Comparison of ENCODE assay signal across 24 cellular contexts in genomic region chr11:65410936-65411680, GRCh38. TPM values are rescaled to one million over a fixed set of nuclear protein-coding genes. Genes with fewer than 3 reads are reported as not detected.
A peak's percentile ranks its signal among the peaks of the same experiment; 100 is the strongest.
DNase-seq lines count a peak whose midpoint lies in the region; ATAC-seq and TF ChIP-seq lines count a peak whose summit lies in the region.
"Had no signal": no experiment of that assay in that cellular context is flagged by ENCODE, and none has a peak within 500 bp of the region (broad histone marks: within the 10 kb centered on the region; RNA-seq: fewer than 3 reads in every experiment).

No MANE protein-coding gene starts in this region.

- no peak for TF ChIP-seq EP300 in esophagus muscularis mucosa (IDR thresholded peaks at IDR 0.05)

- peak; percentile 14 for DNase-seq in D341Med (ENCODE audit: low spot score)
- DNase-seq in left lung = peak; percentile 15 to 58
- DNase-seq in spleen = peak; percentile 71
- no peak for DNase-seq in activated CD4-positive, alpha-beta T cell treated with anti-CD3 and anti-CD28 coated beads, Interleukin-2, amount 50 U/mL, for 1 hour
- DNase-seq in NCI-H1417 treated with DMSO at 0.1 percent for 48 hours (lab: John Stamatoyannopoulos, UW) = no peak
- no peak for DNase-seq in esophagus muscularis mucosa (ENCODE audit: extremely low spot score)
- DNase-seq: activated CD4-positive, alpha-beta T cell treated with anti-CD3 and anti-CD28 coated beads, Interleukin-2, amount 10 ng/mL, durations not matched to agents 7 days and 5 days; brain microvascular endothelial cell; CD8-positive, alpha-beta memory T cell; colonic mucosa; DMS79 treated with DMSO at 0.1 percent for 48 hours; NCI-H1092; NCI-H2029 treated with DMSO at 0.1 percent for 48 hours; PC-3; small intestine; stimulated activated CD4-positive, alpha-beta T cell treated with anti-CD3 and anti-CD28 coated beads, Interleukin-2, amount 100 ng/mL, for 48 hours; stimulated activated naive CD8-positive, alpha-beta T cell treated with anti-CD3 and anti-CD28 coated beads, Interleukin-15, Interleukin-2, amounts not matched to agents 100 U/mL and 50 U/mL, for 24 hours had no signal

- H3K27ac ChIP-seq in VCaP = peak overlapping the region; percentile 9; the same call in 1 of the 2 replicates
- no peak overlapping the region for H3K27ac ChIP-seq in left lung
- H3K27ac ChIP-seq in spleen = no peak overlapping the region
- H3K27ac ChIP-seq in esophagus muscularis mucosa (replicated peaks in 1 of 4) = no peak overlapping the region
- H3K27ac ChIP-seq: brain microvascular endothelial cell, colonic mucosa, prostate gland, SJSA1, thyroid gland had no signal

- H3K27me3 ChIP-seq in left lung (no peaks in the 10 kb centered on the region), spleen (replicated peaks in 1 of 7) (no peaks in the 10 kb centered on the region), esophagus muscularis mucosa (no peaks in the 10 kb centered on the region)
- H3K27me3 ChIP-seq: adrenal gland, brain microvascular endothelial cell, colonic mucosa, SJSA1, thyroid gland had no signal

- TF ChIP-seq CTCF in VCaP (conservative IDR thresholded peaks at IDR 0.05) (no peak), left lung (IDR thresholded peaks at IDR 0.05) (no peak), spleen (IDR thresholded peaks at IDR 0.05 in 8 of 11, conservative IDR thresholded peaks at IDR 0.05 in 3 of 11) (no peak), esophagus muscularis mucosa (IDR thresholded peaks at IDR 0.05) (no peak)

- no peaks in the 10 kb centered on the region for H3K9me3 ChIP-seq in left lung
- H3K9me3 ChIP-seq in spleen = no peaks in the 10 kb centered on the region
- H3K9me3 ChIP-seq in esophagus muscularis mucosa = no peaks in the 10 kb centered on the region
- H3K9me3 ChIP-seq: adrenal gland, colonic mucosa, prostate gland, SJSA1, thyroid gland had no signal

- 81 to 92% (median 89%) methylated on average over 16 to 29 of the region's 29 CpGs for WGBS in spleen, 5 donors
- 78% methylated on average over 8 of the region's 29 CpGs for WGBS in esophagus muscularis mucosa

- H3K4me3 ChIP-seq in left lung (no peak overlapping the region), spleen (no peak overlapping the region), esophagus muscularis mucosa (no peak overlapping the region)
- H3K4me3 ChIP-seq: adrenal gland, colonic mucosa, prostate gland, SJSA1, thyroid gland had no signal

- TF ChIP-seq POLR2A in spleen (IDR thresholded peaks at IDR 0.05) (no peak), esophagus muscularis mucosa (IDR thresholded peaks at IDR 0.05; ENCODE audit: low read depth) (no peak)

- peaks cover 0 to 78% of the 10 kb centered on the region in 2 donors for H3K36me3 ChIP-seq in left lung
- peaks cover 5 to 87% (median 73%) of the 10 kb centered on the region in 6 donors for H3K36me3 ChIP-seq in spleen
- H3K36me3 ChIP-seq in esophagus muscularis mucosa = peaks cover 19 to 77% (median 59%) of the 10 kb centered on the region in 4 donors
- H3K36me3 ChIP-seq: prostate gland had no signal

- H3K4me1 ChIP-seq in left lung = peaks cover 3 to 8% of the 10 kb centered on the region in 2 donors
- peaks cover 4 to 59% (median 32%) of the 10 kb centered on the region in 6 donors for H3K4me1 ChIP-seq in spleen
- H3K4me1 ChIP-seq in esophagus muscularis mucosa = peaks cover 9 to 20% (median 13%) of the 10 kb centered on the region in 4 donors
- H3K4me1 ChIP-seq: colonic mucosa, prostate gland had no signal

- no peak for ATAC-seq in left lung
- ATAC-seq: left colon; PC-3; stimulated activated naive CD8-positive, alpha-beta T cell treated with anti-CD3 and anti-CD28 coated beads, Interleukin-15, Interleukin-2, amounts not matched to agents 100 U/mL and 50 U/mL, for 24 hours had no signal

- intact Hi-C loops in left lung (cut with DNase I) = no loop called here
- intact Hi-C loops in spleen (cut with DNase I; ENCODE audit: low total_unique reads) = no loop called here
- intact Hi-C loops in esophagus muscularis mucosa (cut with DNase I) = loop anchor here (10.0 kb wide), 1 partner anchor 46 kb away; no protein-coding TSS in a partner anchor

RNA-seq across cellular contexts. Expression of gene NEAT1, which starts 11.5 kb away (rescaled TPM):
- total RNA-seq in left lung (1,000 to 10,000 TPM; 1,146 to 1,441 TPM), spleen (1,000 to 10,000 TPM in 2 of 7 donors, 100 to 1,000 TPM in 5; 266 to 1,804 (median 799) TPM), esophagus muscularis mucosa (100 to 1,000 TPM in 2 of 4 donors, 10 to 100 TPM in 2; 42.8 to 181 (median 96.0) TPM)
- 1,000 to 10,000 TPM in 2 of 3 donors, 100 to 1,000 TPM in 1; 526 to 1,090 (median 1,018) TPM for polyA plus RNA-seq in spleen

RNA-seq across cellular contexts. Expression of gene FRMD8, which starts 24.7 kb away (rescaled TPM):
- 10 to 100 TPM; 31.7 to 31.9 TPM for total RNA-seq in left lung
- 100 to 1,000 TPM in 3 of 7 donors, 10 to 100 TPM in 4; 65.4 to 128 (median 99.5) TPM for total RNA-seq in spleen
- polyA plus RNA-seq in spleen = 10 to 100 TPM; 19.3 to 32.0 (median 23.4) TPM
- total RNA-seq in esophagus muscularis mucosa = 10 to 100 TPM; 30.4 to 37.3 (median 34.7) TPM

RNA-seq across cellular contexts. Expression of gene SLC25A45, which starts 28.7 kb away (rescaled TPM):
- total RNA-seq in left lung (1 to 10 TPM; 8.4 to 9.8 TPM), spleen (10 to 100 TPM; 11.6 to 33.4 (median 25.7) TPM), esophagus muscularis mucosa (10 to 100 TPM in 1 of 4 donors, 1 to 10 TPM in 3; 4.6 to 11.3 (median 5.9) TPM)
- 10 to 100 TPM; 14.1 to 26.2 (median 24.1) TPM for polyA plus RNA-seq in spleen
- polyA plus RNA-seq: neural cell had no signal

RNA-seq across cellular contexts. Expression of gene TIGD3, which starts 56.6 kb away (rescaled TPM):
- under 1 TPM; 0.21 to 0.32 TPM for total RNA-seq in left lung
- total RNA-seq in spleen = 1 to 10 TPM in 2 of 7 donors, under 1 TPM in 5; 0.56 to 2.7 (median 0.79) TPM
- polyA plus RNA-seq in spleen = 1 to 10 TPM; 1.1 to 2.1 (median 1.4) TPM
- total RNA-seq in esophagus muscularis mucosa = under 1 TPM in 1 of 4 donors, not detected in 3; 0.19 TPM
- total RNA-seq: SJSA1 had no signal

Comparison
In these comparisons a context has a peak if more than half of its experiments do, and no peak if none do; other contexts are left out.
1. DNase-seq: peak in D341Med (single experiment), left lung (2 of 2) and spleen (single experiment); none in activated CD4-positive, alpha-beta T cell treated with anti-CD3 and anti-CD28 coated beads, Interleukin-2, amount 50 U/mL, for 1 hour (single experiment), NCI-H1417 treated with DMSO at 0.1 percent for 48 hours (single experiment) and esophagus muscularis mucosa (single experiment).